Comparison of ENCODE assay signal across 8 cellular contexts in genomic region chr7:117872565-117873055, GRCh38. TPM values are rescaled to one million over a fixed set of nuclear protein-coding genes. Genes with fewer than 3 reads are reported as not detected.
DNase-seq lines count a peak whose midpoint lies in the region; ATAC-seq, FAIRE-seq and TF ChIP-seq lines count a peak whose summit lies in the region.

No MANE protein-coding gene starts in this region.

- no peak overlapping the region for H3K27ac Mint-ChIP-seq in stimulated activated effector memory CD8-positive, alpha-beta T cell treated with anti-CD3 and anti-CD28 coated beads, Interleukin-12 subunit alpha, Interleukin-12 subunit beta, amount 100 ng/mL, for 72 hours

- peaks cover 5% of the 10 kb centered on the region for H3K4me1 Mint-ChIP-seq in stimulated activated effector memory CD8-positive, alpha-beta T cell treated with anti-CD3 and anti-CD28 coated beads, Interleukin-12 subunit alpha, Interleukin-12 subunit beta, amount 100 ng/mL, for 72 hours

- peak in 13 of 14 donors; percentile 43 to 85 (median 72) for DNase-seq in C1 segment of cervical spinal cord (lab: John Stamatoyannopoulos, UW)
- DNase-seq in HuH-7.5 (ENCODE audit: low spot score) = peak; percentile 38
- no peak for DNase-seq in cardiac fibroblast (ENCODE audit: low read depth in 2 of 2)
- no peak for DNase-seq in kidney epithelial cell (ENCODE audit: low read depth)
- DNase-seq in stimulated activated effector memory CD8-positive, alpha-beta T cell treated with anti-CD3 and anti-CD28 coated beads, Interleukin-12 subunit alpha, Interleukin-12 subunit beta, amount 100 ng/mL, for 72 hours (ENCODE audit: low spot score in 2 of 2) = no peak
- DNase-seq in stimulated activated CD4-positive, alpha-beta T cell treated with anti-CD3 and anti-CD28 coated beads, Interleukin-12 subunit alpha, Interleukin-12 subunit beta, amount 100 ng/mL, for 4 hours = no peak
- DNase-seq in epidermal melanocyte (ENCODE audit: insufficient read length, low spot score) = no peak
- DNase-seq in D721Med (ENCODE audit: insufficient read length, low spot score) = no peak

- no peak overlapping the region for H3K4me3 Mint-ChIP-seq in stimulated activated effector memory CD8-positive, alpha-beta T cell treated with anti-CD3 and anti-CD28 coated beads, Interleukin-12 subunit alpha, Interleukin-12 subunit beta, amount 100 ng/mL, for 72 hours

- H3K36me3 Mint-ChIP-seq in stimulated activated effector memory CD8-positive, alpha-beta T cell treated with anti-CD3 and anti-CD28 coated beads, Interleukin-12 subunit alpha, Interleukin-12 subunit beta, amount 100 ng/mL, for 72 hours = no peaks in the 10 kb centered on the region

- no peaks in the 10 kb centered on the region for H3K9me3 Mint-ChIP-seq in stimulated activated effector memory CD8-positive, alpha-beta T cell treated with anti-CD3 and anti-CD28 coated beads, Interleukin-12 subunit alpha, Interleukin-12 subunit beta, amount 100 ng/mL, for 72 hours

- no peak for FAIRE-seq in D721Med (lab: Jason Lieb, UNC)

- TF ChIP-seq CTCF in cardiac fibroblast (IDR thresholded peaks at IDR 0.05; ENCODE audit: low read depth, low read length) (no peak), kidney epithelial cell (IDR thresholded peaks at IDR 0.05; ENCODE audit: insufficient read depth, low read length, poor library complexity, severe bottlenecking) (peak; percentile 45), D721Med (IDR thresholded peaks at IDR 0.05; ENCODE audit: insufficient read depth, missing control alignments) (no peak)

- H3K27me3 ChIP-seq in kidney epithelial cell (ENCODE audit: control insufficient read depth, insufficient read depth, low read length) = no peaks in the 10 kb centered on the region

- no peaks in the 10 kb centered on the region for H3K36me3 ChIP-seq in kidney epithelial cell (ENCODE audit: control insufficient read depth, insufficient read depth, low read length)

- peak; percentile 44 for ATAC-seq in stimulated activated effector memory CD8-positive, alpha-beta T cell treated with anti-CD3 and anti-CD28 coated beads, Interleukin-12 subunit alpha, Interleukin-12 subunit beta, amount 100 ng/mL, for 72 hours

- peak overlapping the region; percentile 43 to 53 for H3K4me3 ChIP-seq in cardiac fibroblast (replicated peaks in 1 of 2; ENCODE audit: low read depth in 2 of 2, low read length in 2 of 2)
- peak overlapping the region; percentile 90 for H3K4me3 ChIP-seq in kidney epithelial cell (ENCODE audit: low read depth, low read length)

RNA-seq across cellular contexts. Expression of gene CTTNBP2, which starts 0.6 kb away (rescaled TPM):
- total RNA-seq in kidney epithelial cell = 4.2 and 5.3 TPM in 2 replicates

Comparison
In these comparisons a context has a peak if more than half of its experiments do, and no peak if none do; other contexts are left out.
1. DNase-seq: peak in C1 segment of cervical spinal cord (13 of 14) and HuH-7.5 (single experiment); none in cardiac fibroblast (0 of 2), kidney epithelial cell (single experiment), stimulated activated effector memory CD8-positive, alpha-beta T cell treated with anti-CD3 and anti-CD28 coated beads, Interleukin-12 subunit alpha, Interleukin-12 subunit beta, amount 100 ng/mL, for 72 hours (0 of 2), stimulated activated CD4-positive, alpha-beta T cell treated with anti-CD3 and anti-CD28 coated beads, Interleukin-12 subunit alpha, Interleukin-12 subunit beta, amount 100 ng/mL, for 4 hours (single experiment), epidermal melanocyte (single experiment) and D721Med (single experiment).